In the genomic region with DNA sequence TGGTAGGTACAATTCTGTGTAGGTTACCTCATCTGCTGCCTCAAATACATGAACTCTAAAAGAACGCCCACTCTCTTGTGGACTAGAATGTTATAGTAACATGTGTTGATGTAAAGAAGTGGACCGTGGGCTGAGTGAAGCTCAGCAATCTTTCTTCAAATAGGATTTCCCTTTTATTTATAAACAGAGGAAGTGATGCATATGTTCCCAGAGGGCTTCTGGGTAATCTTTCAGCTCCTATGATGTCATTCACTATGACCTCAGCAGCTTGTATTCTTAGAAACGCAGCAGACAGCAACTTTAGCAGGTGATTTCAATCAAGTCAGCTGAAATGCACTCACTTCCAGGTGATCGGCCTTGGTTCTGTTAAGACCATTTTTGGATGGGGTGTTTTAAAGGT, we compare ENCODE assay signal across 11 cellular contexts. TPM values are rescaled to one million over a fixed set of nuclear protein-coding genes. Genes with fewer than 3 reads are reported as not detected.
DNase-seq lines count a peak whose midpoint lies in the region; ATAC-seq and TF ChIP-seq lines count a peak whose summit lies in the region.
"Had no signal": no experiment of that assay in that cellular context is flagged by ENCODE, and none has a peak within 500 bp of the region (broad histone marks: within the 10 kb centered on the region; RNA-seq: fewer than 3 reads in every experiment).

No MANE protein-coding gene starts in this region.

- H3K9me3 ChIP-seq in T-helper 17 cell (ENCODE audit: control insufficient read depth, low read length, poor library complexity, severe bottlenecking) = no peaks in the 10 kb centered on the region
- no peaks in the 10 kb centered on the region for H3K9me3 ChIP-seq in Caco-2

- no peaks in the 10 kb centered on the region for H3K9me3 Mint-ChIP-seq in stimulated activated naive CD8-positive, alpha-beta T cell treated with anti-CD3 and anti-CD28 coated beads, Interleukin-15, amount 100 ng/mL, for 72 hours
- H3K9me3 Mint-ChIP-seq in Caco-2 (ENCODE audit: unreplicated experiment) = no peaks in the 10 kb centered on the region

- H3K36me3 ChIP-seq in Caco-2 (ENCODE audit: control insufficient read depth, insufficient read depth, low read length) = no peaks in the 10 kb centered on the region; the same call in 1 of the 2 replicates

- no peak overlapping the region for H3K4me3 Mint-ChIP-seq in stimulated activated naive CD8-positive, alpha-beta T cell treated with anti-CD3 and anti-CD28 coated beads, Interleukin-15, amount 100 ng/mL, for 72 hours
- H3K4me3 Mint-ChIP-seq in T-helper 17 cell = no peak overlapping the region
- H3K4me3 Mint-ChIP-seq in Caco-2 (ENCODE audit: unreplicated experiment) = no peak overlapping the region

- no peaks in the 10 kb centered on the region for H3K27me3 ChIP-seq in Caco-2 (replicated peaks; ENCODE audit: control insufficient read depth, insufficient read depth, low read length)

- ATAC-seq in stimulated activated naive CD8-positive, alpha-beta T cell treated with anti-CD3 and anti-CD28 coated beads, Interleukin-15, amount 100 ng/mL, for 72 hours = peak; percentile 49
- no peak for ATAC-seq in stimulated activated naive CD8-positive, alpha-beta T cell treated with anti-CD3 and anti-CD28 coated beads, Interleukin-15, Interleukin-2, amounts not matched to agents 100 U/mL and 50 U/mL, for 24 hours
- peak; percentile 56 for ATAC-seq in T-helper 17 cell
- ATAC-seq in GM18519 (IDR thresholded peaks at IDR 0.05; ENCODE audit: low FRiP score, unreplicated experiment) = no peak
- no peak for ATAC-seq in left colon

- peaks cover 19% of the 10 kb centered on the region for H3K4me1 Mint-ChIP-seq in stimulated activated naive CD8-positive, alpha-beta T cell treated with anti-CD3 and anti-CD28 coated beads, Interleukin-15, amount 100 ng/mL, for 72 hours
- H3K4me1 Mint-ChIP-seq in T-helper 17 cell (peaks cover 17% of the 10 kb centered on the region), Caco-2 (ENCODE audit: low read depth, unreplicated experiment) (peaks cover 9% of the 10 kb centered on the region)

- POLR2A ChIA-PET in Caco-2 (lab: Charles Lee) = no interaction called here

- intact Hi-C loops in Caco-2 (cut with micrococcal nuclease; ENCODE audit: unreplicated experiment) (loop anchor here (5.0 kb wide), 1 partner anchor 423 kb away; a partner anchor contains a TSS), left colon (cut with DNase I, micrococcal nuclease) (loop anchor here in 1 of 2 donors (10.0 kb wide), 1 partner anchor 166 kb away; no protein-coding TSS in a partner anchor)

- no peaks in the 10 kb centered on the region for H3K27me3 Mint-ChIP-seq in stimulated activated naive CD8-positive, alpha-beta T cell treated with anti-CD3 and anti-CD28 coated beads, Interleukin-15, amount 100 ng/mL, for 72 hours
- H3K27me3 Mint-ChIP-seq in T-helper 17 cell = no peaks in the 10 kb centered on the region
- H3K27me3 Mint-ChIP-seq in Caco-2 (ENCODE audit: insufficient read depth, unreplicated experiment) = no peaks in the 10 kb centered on the region

- no peak overlapping the region for H3K4me3 ChIP-seq in Caco-2 (ENCODE audit: low read depth, low read length)

- TF ChIP-seq CTCF in Caco-2 (IDR thresholded peaks at IDR 0.05; ENCODE audit: insufficient read depth in 1 of 2, low read depth in 1 of 2, low read length in 1 of 2, severe bottlenecking in 1 of 2, unreplicated experiment in 1 of 2) = no peak

- no peak overlapping the region for H3K27ac Mint-ChIP-seq in stimulated activated naive CD8-positive, alpha-beta T cell treated with anti-CD3 and anti-CD28 coated beads, Interleukin-15, amount 100 ng/mL, for 72 hours
- H3K27ac Mint-ChIP-seq in T-helper 17 cell (no peak overlapping the region), Caco-2 (ENCODE audit: unreplicated experiment) (no peak overlapping the region)

- no peaks in the 10 kb centered on the region for H3K4me1 ChIP-seq in Caco-2
- H3K4me1 ChIP-seq: parathyroid adenoma had no signal

- CTCF ChIA-PET in Caco-2 (lab: Charles Lee) = interaction anchor here (1.5 kb wide), 1 partner anchor 166 kb away, joined by 4 read pairs; no protein-coding TSS in a partner anchor

- H3K36me3 Mint-ChIP-seq in T-helper 17 cell (ENCODE audit: low read depth) (peaks cover 5% of the 10 kb centered on the region), Caco-2 (ENCODE audit: insufficient read depth, unreplicated experiment) (peaks cover 45% of the 10 kb centered on the region)

- no peak for DNase-seq in stimulated activated naive CD8-positive, alpha-beta T cell treated with anti-CD3 and anti-CD28 coated beads, Interleukin-15, amount 100 ng/mL, for 72 hours
- DNase-seq in stimulated activated naive CD8-positive, alpha-beta T cell treated with anti-CD3 and anti-CD28 coated beads, Interleukin-15, Interleukin-2, amounts not matched to agents 100 U/mL and 50 U/mL, for 24 hours = no peak
- no peak for DNase-seq in T-helper 17 cell
- DNase-seq in fibroblast of peridontal ligament (ENCODE audit: extremely low read depth) = peak; percentile 85
- no peak for DNase-seq in Caco-2
- DNase-seq in nucleus accumbens (lab: John Stamatoyannopoulos, UW) = no peak
- DNase-seq in left colon = no peak
- DNase-seq: MM.1S, SHP77 treated with DMSO at 0.1 percent for 48 hours had no signal

- BruUV-seq in Caco-2 (replicated peaks; lab: Mats Ljungman, UMichigan) = no TSS peak

RNA-seq across cellular contexts. Expression of a gene that starts 14.4 kb away (rescaled TPM):
- not detected for total RNA-seq in T-helper 17 cell
- total RNA-seq in Caco-2 (2022) = not detected in 2 replicates
- under 1 TPM; 0.31 to 0.84 TPM for total RNA-seq in left colon

Comparison
In these comparisons a context has a peak if more than half of its experiments do, and no peak if none do; other contexts are left out.
1. ATAC-seq: peak in stimulated activated naive CD8-positive, alpha-beta T cell treated with anti-CD3 and anti-CD28 coated beads, Interleukin-15, amount 100 ng/mL, for 72 hours (single experiment) and T-helper 17 cell (single experiment); none in stimulated activated naive CD8-positive, alpha-beta T cell treated with anti-CD3 and anti-CD28 coated beads, Interleukin-15, Interleukin-2, amounts not matched to agents 100 U/mL and 50 U/mL, for 24 hours (single experiment), GM18519 (single experiment) and left colon (single experiment).